In genomic region chrX:39889704-39890103, GRCh38 we compare ENCODE assay signal across 23 cellular contexts.
"Had no signal": no experiment of that assay in that cellular context is flagged by ENCODE, and none has a peak within 500 bp of the region (broad histone marks: within the 10 kb centered on the region; RNA-seq: fewer than 3 reads in every experiment).

No MANE protein-coding gene starts in this region.

- H3K4me2 ChIP-seq: neural progenitor cell had no signal

- ATAC-seq: lower lobe of right lung; natural killer cell; psoas muscle; sciatic nerve; stimulated activated effector memory CD8-positive, alpha-beta T cell treated with anti-CD3 and anti-CD28 coated beads, Interleukin-12 subunit alpha, Interleukin-12 subunit beta, amount 100 ng/mL, for 72 hours; upper lobe of right lung had no signal

- H3K27ac ChIP-seq: lower lobe of right lung, neural progenitor cell, neutrophil, parathyroid adenoma, psoas muscle, skin epidermis, suprapubic skin, thoracic aorta, tibial artery, upper lobe of right lung had no signal

- H3K27me3 ChIP-seq: neural progenitor cell, neutrophil, suprapubic skin, tibial artery, upper lobe of right lung had no signal

- H2AFZ ChIP-seq: neural progenitor cell, parathyroid adenoma had no signal

- H3K79me2 ChIP-seq: parathyroid adenoma had no signal

- DNase-seq: hippocampal formation; kidney; lower lobe of right lung; mammary epithelial cell; mesenchymal stem cell; naive B cell; natural killer cell; nephron progenitor cell; occipital lobe; psoas muscle; stimulated activated CD4-positive, alpha-beta T cell treated with anti-CD3 and anti-CD28 coated beads, Interleukin-4, amount 100 ng/mL, for 24 hours; stimulated activated naive CD4-positive, alpha-beta T cell; tibial artery; trophoblast cell; upper lobe of right lung had no signal

- H3K9ac ChIP-seq: neural progenitor cell, parathyroid adenoma had no signal

- H3K4me1 ChIP-seq: neural progenitor cell, parathyroid adenoma, psoas muscle, suprapubic skin, tibial artery, upper lobe of right lung had no signal

- H3K9me3 ChIP-seq: lower lobe of right lung, neutrophil, psoas muscle, suprapubic skin, thoracic aorta, upper lobe of right lung had no signal

- H3K36me3 ChIP-seq: lower lobe of right lung, neural progenitor cell, neutrophil, suprapubic skin, thoracic aorta, tibial artery, upper lobe of right lung had no signal

- H3K4me3 ChIP-seq: lower lobe of right lung, neural progenitor cell, psoas muscle, skin epidermis, suprapubic skin, thoracic aorta, tibial artery, upper lobe of right lung had no signal
